15 cellular contexts compared by ENCODE assay signal in genomic region chr7:47653550-47654351, GRCh38.
DNase-seq lines count a peak whose midpoint lies in the region; ATAC-seq, FAIRE-seq and TF ChIP-seq lines count a peak whose summit lies in the region.
"Had no signal": no experiment of that assay in that cellular context is flagged by ENCODE, and none has a peak within 500 bp of the region (broad histone marks: within the 10 kb centered on the region; RNA-seq: fewer than 3 reads in every experiment).

No MANE protein-coding gene starts in this region.

- H3K27me3 ChIP-seq in SJSA1 (replicated peaks) (no peaks in the 10 kb centered on the region), skeletal muscle satellite cell (ENCODE audit: control insufficient read depth, insufficient read depth, low read length) (no peaks in the 10 kb centered on the region)
- H3K27me3 ChIP-seq: gastrocnemius medialis had no signal

- TF ChIP-seq CTCF in fibroblast of pulmonary artery (IDR thresholded peaks at IDR 0.05; ENCODE audit: low read length, missing control alignments) = no peak

- H3K9ac ChIP-seq in skeletal muscle satellite cell (ENCODE audit: low read depth, low read length) = peak overlapping the region; percentile 55

- ATAC-seq in left lobe of liver (no peak), GM19023 (IDR thresholded peaks at IDR 0.05; ENCODE audit: unreplicated experiment) (no peak)
- ATAC-seq: gastrocnemius medialis; HCT116; stimulated activated naive CD8-positive, alpha-beta T cell treated with anti-CD3 and anti-CD28 coated beads, Interleukin-15, amount 100 ng/mL, for 72 hours had no signal

- no peaks in the 10 kb centered on the region for H3K36me3 ChIP-seq in SJSA1
- H3K36me3 ChIP-seq in skeletal muscle satellite cell (ENCODE audit: insufficient read depth, low read length) = no peaks in the 10 kb centered on the region
- H3K36me3 ChIP-seq: gastrocnemius medialis had no signal

- no peaks in the 10 kb centered on the region for H3K9me3 ChIP-seq in SJSA1 (replicated peaks)
- no peaks in the 10 kb centered on the region for H3K9me3 ChIP-seq in skeletal muscle satellite cell (replicated peaks; ENCODE audit: low read length)
- H3K9me3 ChIP-seq: gastrocnemius medialis had no signal

- FAIRE-seq in frontal cortex (lab: Jason Lieb, UNC) = no peak

- H3K4me3 ChIP-seq in SJSA1 (no peak overlapping the region), fibroblast of pulmonary artery (replicated peaks; ENCODE audit: low read depth, low read length) (no peak overlapping the region), skeletal muscle satellite cell (ENCODE audit: low read length) (no peak overlapping the region)
- H3K4me3 ChIP-seq: gastrocnemius medialis had no signal

- H3K4me1 ChIP-seq in SJSA1 (replicated peaks) (peaks cover 67% of the 10 kb centered on the region), skeletal muscle satellite cell (ENCODE audit: control insufficient read depth, insufficient read depth, low read length) (peaks cover 45% of the 10 kb centered on the region)
- H3K4me1 ChIP-seq: gastrocnemius medialis had no signal

- H3K4me2 ChIP-seq in skeletal muscle satellite cell (ENCODE audit: low read length) = peak overlapping the region; percentile 28

- H3K27ac ChIP-seq in SJSA1 = peak overlapping the region; percentile 99
- H3K27ac ChIP-seq: gastrocnemius medialis had no signal

- DNase-seq in ELR (ENCODE audit: low read depth) (peak; percentile 64), SJSA1 (ENCODE audit: low read depth in 1 of 2, low spot score in 2 of 2) (peak in 1 of 2 experiments; percentile 50), fibroblast of pulmonary artery (ENCODE audit: low read depth) (peak; percentile 82), frontal cortex (ENCODE audit: low spot score in 2 of 2) (no peak), left lobe of liver (ENCODE audit: low spot score) (no peak)
- DNase-seq: activated CD4-positive, alpha-beta T cell treated with anti-CD3 and anti-CD28 coated beads, Interleukin-2, amount 50 U/mL, for 48 hours; activated effector memory CD4-positive, alpha-beta T cell treated with anti-CD3 and anti-CD28 coated beads, Interleukin-2, amount 50 U/mL, for 16 hours; gastrocnemius medialis; KBM-7; NCI-H1930; stimulated activated CD4-positive, alpha-beta T cell treated with anti-CD3 and anti-CD28 coated beads, Interleukin-4, amount 100 ng/mL, for 4 hours; stimulated activated naive CD8-positive, alpha-beta T cell treated with anti-CD3 and anti-CD28 coated beads, Interleukin-15, amount 100 ng/mL, for 72 hours had no signal

Comparison
In these comparisons a context has a peak if more than half of its experiments do, and no peak if none do; other contexts are left out.
1. DNase-seq: peak in ELR (single experiment) and fibroblast of pulmonary artery (single experiment); none in frontal cortex (0 of 2) and left lobe of liver (single experiment).